17 cellular contexts compared by ENCODE assay signal in the genomic region with DNA sequence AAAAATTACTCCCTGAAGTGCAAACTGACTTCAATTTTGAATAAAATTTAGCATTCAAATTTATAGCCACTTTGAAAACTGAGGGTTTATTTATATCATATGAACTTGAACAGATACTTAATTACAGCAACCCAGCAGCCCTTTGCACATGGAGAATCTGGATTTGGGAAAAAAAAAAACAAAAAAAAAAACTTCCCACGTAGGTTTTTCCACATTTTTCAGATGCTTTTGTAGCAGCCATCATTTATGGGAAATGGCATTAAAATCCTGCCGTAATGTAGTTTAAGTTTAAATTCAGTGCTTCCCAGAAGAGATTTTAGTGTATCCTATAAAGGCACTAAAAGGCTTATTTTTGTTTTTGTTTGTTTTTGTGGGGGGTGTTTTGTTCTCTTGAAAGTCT.
"Had no signal": no experiment of that assay in that cellular context is flagged by ENCODE, and none has a peak within 500 bp of the region (broad histone marks: within the 10 kb centered on the region; RNA-seq: fewer than 3 reads in every experiment).

No MANE protein-coding gene starts in this region.

- FAIRE-seq: colon, keratinocyte had no signal

- H3K4me1 Mint-ChIP-seq: activated naive CD4-positive, alpha-beta T cell treated with anti-CD3 and anti-CD28 coated beads, Interleukin-2, amount 50 U/mL, for 24 hours had no signal

- H3K27me3 ChIP-seq: adrenal gland, dorsolateral prefrontal cortex, foreskin keratinocyte, ovary, tibial nerve, vagina had no signal

- H3K4me3 Mint-ChIP-seq: activated naive CD4-positive, alpha-beta T cell treated with anti-CD3 and anti-CD28 coated beads, Interleukin-2, amount 50 U/mL, for 24 hours; activated T-cell treated with anti-CD3 and anti-CD28 coated beads, Interleukin-2, amount 50 U/mL, for 72 hours had no signal

- H3K27ac ChIP-seq: adrenal gland, dorsolateral prefrontal cortex, epithelial cell of prostate, foreskin keratinocyte, ovary, psoas muscle, tibial nerve, vagina had no signal

- H3K9me3 Mint-ChIP-seq: activated naive CD4-positive, alpha-beta T cell treated with anti-CD3 and anti-CD28 coated beads, Interleukin-2, amount 50 U/mL, for 24 hours; activated T-cell treated with anti-CD3 and anti-CD28 coated beads, Interleukin-2, amount 50 U/mL, for 72 hours had no signal

- ATAC-seq: activated CD4-positive, CD25-positive, alpha-beta regulatory T cell treated with anti-CD3 and anti-CD28 coated beads, Interleukin-2, amount 50 U/mL, for 24 hours; activated T-cell treated with anti-CD3 and anti-CD28 coated beads, Interleukin-2, amount 50 U/mL, for 72 hours; foreskin keratinocyte; psoas muscle; stimulated activated naive CD8-positive, alpha-beta T cell treated with anti-CD3 and anti-CD28 coated beads, Interleukin-15, Interleukin-2, amounts not matched to agents 100 U/mL and 50 U/mL, for 24 hours had no signal

- H3K27me3 Mint-ChIP-seq: activated naive CD4-positive, alpha-beta T cell treated with anti-CD3 and anti-CD28 coated beads, Interleukin-2, amount 50 U/mL, for 24 hours had no signal

- H3K27ac Mint-ChIP-seq: activated naive CD4-positive, alpha-beta T cell treated with anti-CD3 and anti-CD28 coated beads, Interleukin-2, amount 50 U/mL, for 24 hours; activated T-cell treated with anti-CD3 and anti-CD28 coated beads, Interleukin-2, amount 50 U/mL, for 72 hours had no signal

- H3K36me3 Mint-ChIP-seq: activated naive CD4-positive, alpha-beta T cell treated with anti-CD3 and anti-CD28 coated beads, Interleukin-2, amount 50 U/mL, for 24 hours had no signal

- H3K9me3 ChIP-seq: adrenal gland, ovary, psoas muscle, tibial nerve, vagina had no signal

- H3K4me3 ChIP-seq: adrenal gland, dorsolateral prefrontal cortex, lung, ovary, psoas muscle, tibial nerve, vagina had no signal

- DNase-seq: activated effector memory CD4-positive, alpha-beta T cell treated with anti-CD3 and anti-CD28 coated beads, Interleukin-2, amount 50 U/mL, for 16 hours; activated T-cell treated with anti-CD3 and anti-CD28 coated beads, Interleukin-2, amount 50 U/mL, for 72 hours; adrenal gland; dorsolateral prefrontal cortex; midbrain; ovary; psoas muscle; stimulated activated naive CD8-positive, alpha-beta T cell treated with anti-CD3 and anti-CD28 coated beads, Interleukin-15, Interleukin-2, amounts not matched to agents 100 U/mL and 50 U/mL, for 24 hours had no signal

- H3K4me1 ChIP-seq: adrenal gland, psoas muscle, tibial nerve, vagina had no signal

- H3K36me3 ChIP-seq: adrenal gland, ovary, vagina had no signal
